11 cellular contexts compared by ENCODE assay signal in the genomic region with DNA sequence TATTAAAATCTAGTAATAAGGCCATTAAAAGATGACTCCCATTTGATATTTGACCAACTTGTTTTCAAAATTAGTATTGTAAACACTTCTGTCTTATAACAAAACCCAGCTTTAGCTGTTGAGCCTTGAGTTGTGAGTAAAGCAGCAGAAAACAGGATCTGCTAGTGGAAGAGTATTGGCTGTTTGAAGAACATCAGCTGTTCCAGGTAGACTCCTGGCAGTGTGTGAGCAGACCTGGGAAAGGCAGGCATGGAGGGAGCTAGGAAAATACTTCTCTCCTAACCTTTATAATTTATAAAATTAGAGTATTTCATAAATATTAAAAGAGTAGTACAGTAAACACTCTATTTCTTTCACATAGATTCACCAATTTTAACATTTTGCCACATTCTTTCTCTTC. TPM values are rescaled to one million over a fixed set of nuclear protein-coding genes. Genes with fewer than 3 reads are reported as not detected.
DNase-seq lines count a peak whose midpoint lies in the region; ATAC-seq and TF ChIP-seq lines count a peak whose summit lies in the region.
"Had no signal": no experiment of that assay in that cellular context is flagged by ENCODE, and none has a peak within 500 bp of the region (broad histone marks: within the 10 kb centered on the region; RNA-seq: fewer than 3 reads in every experiment).

No MANE protein-coding gene starts in this region.

- peaks cover 12% of the 10 kb centered on the region for H3K36me3 Mint-ChIP-seq in activated B cell treated with CpG ODN at 0.5 μM for 24 hours (ENCODE audit: low read depth)
- H3K36me3 Mint-ChIP-seq in mesothelial cell of epicardium = peaks cover 15% of the 10 kb centered on the region

- H3K4me1 ChIP-seq in cardiac muscle cell (ENCODE audit: low read depth) = peaks cover 29% of the 10 kb centered on the region
- peaks cover 79% of the 10 kb centered on the region for H3K4me1 ChIP-seq in vagina

- ATAC-seq in left ventricle myocardium superior (no peak), activated B cell treated with CpG ODN at 0.5 μM for 24 hours (ENCODE audit: low read depth) (no peak)

- intact Hi-C loops in left ventricle myocardium superior (cut with micrococcal nuclease) = no loop called here
- intact Hi-C loops in activated B cell treated with CpG ODN at 0.5 μM for 24 hours (cut with micrococcal nuclease) = loop anchor here (2.0 to 10.0 kb wide), 2 partner anchors 15 to 49 kb away; no protein-coding TSS in a partner anchor
- intact Hi-C loops in vagina (cut with DNase I) = no loop called here

- H3K9me3 ChIP-seq in cardiac muscle cell (ENCODE audit: low read depth) (no peaks in the 10 kb centered on the region), vagina (no peaks in the 10 kb centered on the region)
- H3K9me3 ChIP-seq: mucosa of descending colon, SJSA1 had no signal

- no peaks in the 10 kb centered on the region for H3K9me3 Mint-ChIP-seq in activated B cell treated with CpG ODN at 0.5 μM for 24 hours
- H3K9me3 Mint-ChIP-seq in mesothelial cell of epicardium = peaks cover 12% of the 10 kb centered on the region

- H3K4me3 ChIP-seq in cardiac muscle cell (no peak overlapping the region), vagina (no peak overlapping the region)
- H3K4me3 ChIP-seq: mucosa of descending colon, SJSA1 had no signal

- H3K27me3 ChIP-seq in cardiac muscle cell = no peaks in the 10 kb centered on the region
- H3K27me3 ChIP-seq in vagina = no peaks in the 10 kb centered on the region

- H3K36me3 ChIP-seq in cardiac muscle cell (no peaks in the 10 kb centered on the region), vagina (no peaks in the 10 kb centered on the region)

- DNase-seq in cardiac muscle cell (ENCODE audit: low read depth in 1 of 2, low spot score in 1 of 2) (no peak), left ventricle myocardium superior (no peak), activated B cell treated with CpG ODN at 0.5 μM for 24 hours (no peak), mesothelial cell of epicardium (ENCODE audit: low spot score in 2 of 2, unreplicated experiment in 2 of 2) (no peak), vagina (ENCODE audit: extremely low spot score in 2 of 2) (no peak), HPDE6-E6E7 (ENCODE audit: extremely low spot score) (no peak), NOMO-1 (lab: John Stamatoyannopoulos, UW; ENCODE audit: unreplicated experiment in 2 of 2) (no peak), caudate nucleus (lab: John Stamatoyannopoulos, UW) (no peak)
- DNase-seq: stimulated activated CD4-positive, alpha-beta T cell treated with anti-CD3 and anti-CD28 coated beads, Interleukin-1b, Interleukin-23, amount 100 ng/mL, for 48 hours had no signal

- H3K27me3 Mint-ChIP-seq in activated B cell treated with CpG ODN at 0.5 μM for 24 hours = no peaks in the 10 kb centered on the region
- no peaks in the 10 kb centered on the region for H3K27me3 Mint-ChIP-seq in mesothelial cell of epicardium (ENCODE audit: low read depth)

- TF ChIP-seq CTCF in cardiac muscle cell (IDR thresholded peaks at IDR 0.05; ENCODE audit: low read depth, low read length) (no peak), activated B cell treated with CpG ODN at 0.5 μM for 24 hours (IDR thresholded peaks at IDR 0.05) (no peak), mesothelial cell of epicardium (IDR thresholded peaks at IDR 0.05; ENCODE audit: unreplicated experiment) (no peak), vagina (IDR thresholded peaks at IDR 0.05) (no peak)

- H3K27ac ChIP-seq in cardiac muscle cell = peak overlapping the region; percentile 66
- H3K27ac ChIP-seq in vagina = peak overlapping the region; percentile 3
- H3K27ac ChIP-seq in caudate nucleus (ENCODE audit: low read depth, low read length) = no peak overlapping the region
- H3K27ac ChIP-seq: SJSA1 had no signal

- no peak overlapping the region for H3K4me3 Mint-ChIP-seq in activated B cell treated with CpG ODN at 0.5 μM for 24 hours
- H3K4me3 Mint-ChIP-seq in mesothelial cell of epicardium = no peak overlapping the region

- POLR2A ChIA-PET in activated B cell treated with CpG ODN at 0.5 μM for 24 hours (lab: Charles Lee) = interaction anchor here (1.5 to 4.1 kb wide), 4 partner anchors 16 to 123 kb away, joined by 4 to 72 read pairs (median 12); a partner anchor contains a TSS

- TF ChIP-seq POLR2A in vagina (IDR thresholded peaks at IDR 0.05) = no peak

- peak overlapping the region; percentile 85 for H3K27ac Mint-ChIP-seq in activated B cell treated with CpG ODN at 0.5 μM for 24 hours
- H3K27ac Mint-ChIP-seq in mesothelial cell of epicardium = peak overlapping the region; percentile 92

- H3K4me1 Mint-ChIP-seq in activated B cell treated with CpG ODN at 0.5 μM for 24 hours (peaks cover 46% of the 10 kb centered on the region), mesothelial cell of epicardium (peaks cover 39% of the 10 kb centered on the region)

- CTCF ChIA-PET in activated B cell treated with CpG ODN at 0.5 μM for 24 hours (lab: Charles Lee) = interaction anchor here (1.4 kb wide), 1 partner anchor 10 kb away, joined by 3 read pairs; no protein-coding TSS in a partner anchor

RNA-seq across cellular contexts. Expression of a gene that starts 29.0 kb away (rescaled TPM):
- total RNA-seq in cardiac muscle cell (39.0 and 43.9 TPM in 2 replicates), left ventricle myocardium superior (47.1 TPM), activated B cell treated with CpG ODN at 0.5 μM for 24 hours (39.6 and 45.2 TPM in 2 replicates), mesothelial cell of epicardium (147 to 155 TPM (median 148 TPM) in 3 replicates), vagina (59.2 TPM)
- 32.0 and 34.0 TPM in 2 replicates for polyA plus RNA-seq in cardiac muscle cell
